ENCODE assay signal across 18 cellular contexts in genomic region chr10:103703941-103704919, GRCh38.
A peak's percentile ranks its signal among the peaks of the same experiment; 100 is the strongest.
DNase-seq lines count a peak whose midpoint lies in the region; ATAC-seq, FAIRE-seq and TF ChIP-seq lines count a peak whose summit lies in the region.
"Had no signal": no experiment of that assay in that cellular context is flagged by ENCODE, and none has a peak within 500 bp of the region (broad histone marks: within the 10 kb centered on the region; RNA-seq: fewer than 3 reads in every experiment).

No MANE protein-coding gene starts in this region.

- H3K36me3 Mint-ChIP-seq in activated T-cell treated with anti-CD3 and anti-CD28 coated beads, Interleukin-2, amount 50 U/mL, for 4 hours (ENCODE audit: insufficient read depth) = no peaks in the 10 kb centered on the region
- H3K36me3 Mint-ChIP-seq in activated T-cell treated with anti-CD3 and anti-CD28 coated beads, Interleukin-2, amount 50 U/mL, for 24 hours (ENCODE audit: low read depth) = no peaks in the 10 kb centered on the region
- H3K36me3 Mint-ChIP-seq in stimulated activated naive B cell treated with anti-CD40 and anti-IgM and Interleukin-4, amounts not matched to agents 10 μg/mL and 1 μg/mL and 100 μg/mL, for 72 hours = no peaks in the 10 kb centered on the region
- no peaks in the 10 kb centered on the region for H3K36me3 Mint-ChIP-seq in activated naive CD4-positive, alpha-beta T cell treated with anti-CD3 and anti-CD28 coated beads, Interleukin-2, amount 10 ng/mL, durations not matched to agents 7 days and 5 days

- no peaks in the 10 kb centered on the region for H3K27me3 Mint-ChIP-seq in activated T-cell treated with anti-CD3 and anti-CD28 coated beads, Interleukin-2, amount 50 U/mL, for 4 hours (ENCODE audit: low read depth)
- no peaks in the 10 kb centered on the region for H3K27me3 Mint-ChIP-seq in activated T-cell treated with anti-CD3 and anti-CD28 coated beads, Interleukin-2, amount 50 U/mL, for 24 hours
- no peaks in the 10 kb centered on the region for H3K27me3 Mint-ChIP-seq in stimulated activated naive B cell treated with anti-CD40 and anti-IgM and Interleukin-4, amounts not matched to agents 10 μg/mL and 1 μg/mL and 100 μg/mL, for 72 hours
- H3K27me3 Mint-ChIP-seq in activated naive CD4-positive, alpha-beta T cell treated with anti-CD3 and anti-CD28 coated beads, Interleukin-2, amount 10 ng/mL, durations not matched to agents 7 days and 5 days = peaks cover 18% of the 10 kb centered on the region

- no peak for DNase-seq in activated T-cell treated with anti-CD3 and anti-CD28 coated beads, Interleukin-2, amount 50 U/mL, for 4 hours
- no peak for DNase-seq in activated T-cell treated with anti-CD3 and anti-CD28 coated beads, Interleukin-2, amount 50 U/mL, for 24 hours
- DNase-seq in WERI-Rb-1 (peak; percentile 95), gastrocnemius medialis (no peak), HTR-8/SVneo (ENCODE audit: insufficient read length, low spot score) (no peak)
- no peak for DNase-seq in stimulated activated naive B cell treated with anti-CD40 and anti-IgM and Interleukin-4, amounts not matched to agents 10 μg/mL and 1 μg/mL and 100 μg/mL, for 72 hours
- no peak for DNase-seq in activated naive CD4-positive, alpha-beta T cell treated with anti-CD3 and anti-CD28 coated beads, Interleukin-2, amount 10 ng/mL, durations not matched to agents 7 days and 5 days
- DNase-seq: activated CD4-positive, alpha-beta T cell treated with anti-CD3 and anti-CD28 coated beads for 48 hours; activated naive CD4-positive, alpha-beta T cell treated with anti-CD3 and anti-CD28 coated beads, Interleukin-2, amount 50 U/mL, for 16 hours; foreskin fibroblast; HFFc6; hypothalamus; sigmoid colon; T1000 had no signal

- in situ Hi-C loops in gastrocnemius medialis (cut with MboI; ENCODE audit: low sequenced_read_pairs in 4 of 4) = no loop called here

- H3K27me3 ChIP-seq in WERI-Rb-1 (ENCODE audit: insufficient read depth, low read depth, severe bottlenecking) (no peaks in the 10 kb centered on the region), gastrocnemius medialis (no peaks in the 10 kb centered on the region)
- H3K27me3 ChIP-seq: pancreas, sigmoid colon had no signal

- H3K4me1 ChIP-seq in gastrocnemius medialis = no peaks in the 10 kb centered on the region
- H3K4me1 ChIP-seq: pancreas, sigmoid colon had no signal

- intact Hi-C loops in gastrocnemius medialis (cut with DNase I; ENCODE audit: low total_unique reads) = no loop called here

- H3K36me3 ChIP-seq in WERI-Rb-1 = no peaks in the 10 kb centered on the region
- H3K36me3 ChIP-seq in gastrocnemius medialis = no peaks in the 10 kb centered on the region
- H3K36me3 ChIP-seq: pancreas, sigmoid colon had no signal

- TF ChIP-seq CTCF in WERI-Rb-1 (IDR thresholded peaks at IDR 0.05; ENCODE audit: low read depth, low read length) (no peak), gastrocnemius medialis (IDR thresholded peaks at IDR 0.05 in 4 of 5, conservative IDR thresholded peaks at IDR 0.05 in 1 of 5) (no peak)

- FAIRE-seq in HTR-8/SVneo (lab: Jason Lieb, UNC) = no peak
- FAIRE-seq: colon, keratinocyte, pancreas had no signal

- no peaks in the 10 kb centered on the region for H3K4me1 Mint-ChIP-seq in activated T-cell treated with anti-CD3 and anti-CD28 coated beads, Interleukin-2, amount 50 U/mL, for 4 hours (ENCODE audit: low read depth)
- H3K4me1 Mint-ChIP-seq in activated T-cell treated with anti-CD3 and anti-CD28 coated beads, Interleukin-2, amount 50 U/mL, for 24 hours (ENCODE audit: low read depth) = no peaks in the 10 kb centered on the region
- no peaks in the 10 kb centered on the region for H3K4me1 Mint-ChIP-seq in stimulated activated naive B cell treated with anti-CD40 and anti-IgM and Interleukin-4, amounts not matched to agents 10 μg/mL and 1 μg/mL and 100 μg/mL, for 72 hours
- no peaks in the 10 kb centered on the region for H3K4me1 Mint-ChIP-seq in activated naive CD4-positive, alpha-beta T cell treated with anti-CD3 and anti-CD28 coated beads, Interleukin-2, amount 10 ng/mL, durations not matched to agents 7 days and 5 days

- H3K27ac ChIP-seq in WERI-Rb-1 (peak overlapping the region; percentile 6), gastrocnemius medialis (no peak overlapping the region)
- H3K27ac ChIP-seq: pancreas had no signal

- H3K9me3 ChIP-seq in WERI-Rb-1 (ENCODE audit: severe bottlenecking) (no peaks in the 10 kb centered on the region), gastrocnemius medialis (no peaks in the 10 kb centered on the region)
- H3K9me3 ChIP-seq: pancreas, sigmoid colon had no signal

- no peaks in the 10 kb centered on the region for H3K9me3 Mint-ChIP-seq in activated T-cell treated with anti-CD3 and anti-CD28 coated beads, Interleukin-2, amount 50 U/mL, for 4 hours
- no peaks in the 10 kb centered on the region for H3K9me3 Mint-ChIP-seq in activated T-cell treated with anti-CD3 and anti-CD28 coated beads, Interleukin-2, amount 50 U/mL, for 24 hours
- H3K9me3 Mint-ChIP-seq in stimulated activated naive B cell treated with anti-CD40 and anti-IgM and Interleukin-4, amounts not matched to agents 10 μg/mL and 1 μg/mL and 100 μg/mL, for 72 hours = no peaks in the 10 kb centered on the region
- H3K9me3 Mint-ChIP-seq in activated naive CD4-positive, alpha-beta T cell treated with anti-CD3 and anti-CD28 coated beads, Interleukin-2, amount 10 ng/mL, durations not matched to agents 7 days and 5 days = peaks cover 1% of the 10 kb centered on the region
- H3K9me3 Mint-ChIP-seq: HFFc6 had no signal

- ATAC-seq in activated T-cell treated with anti-CD3 and anti-CD28 coated beads, Interleukin-2, amount 50 U/mL, for 4 hours = peak; percentile 35 to 37
- ATAC-seq in HG03432 (IDR thresholded peaks at IDR 0.05; ENCODE audit: unreplicated experiment) (peak; percentile 60), gastrocnemius medialis (no peak)
- peak; percentile 45 to 74 for ATAC-seq in stimulated activated naive B cell treated with anti-CD40 and anti-IgM and Interleukin-4, amounts not matched to agents 10 μg/mL and 1 μg/mL and 100 μg/mL, for 72 hours (replicated peaks)
- ATAC-seq: pancreas had no signal

- H3K27ac Mint-ChIP-seq in activated T-cell treated with anti-CD3 and anti-CD28 coated beads, Interleukin-2, amount 50 U/mL, for 24 hours = no peak overlapping the region
- H3K27ac Mint-ChIP-seq in stimulated activated naive B cell treated with anti-CD40 and anti-IgM and Interleukin-4, amounts not matched to agents 10 μg/mL and 1 μg/mL and 100 μg/mL, for 72 hours = no peak overlapping the region
- H3K27ac Mint-ChIP-seq in activated naive CD4-positive, alpha-beta T cell treated with anti-CD3 and anti-CD28 coated beads, Interleukin-2, amount 10 ng/mL, durations not matched to agents 7 days and 5 days = no peak overlapping the region
- H3K27ac Mint-ChIP-seq: HFFc6 had no signal

- H3K4me3 ChIP-seq in WERI-Rb-1 (ENCODE audit: low read depth, low read length) (no peak overlapping the region), gastrocnemius medialis (no peak overlapping the region)
- H3K4me3 ChIP-seq: pancreas, sigmoid colon had no signal

- CTCF ChIA-PET in activated naive CD4-positive, alpha-beta T cell treated with anti-CD3 and anti-CD28 coated beads, Interleukin-2, amount 10 ng/mL, durations not matched to agents 7 days and 5 days (lab: Charles Lee) = interaction anchor here (0.6 to 2.4 kb wide), 3 partner anchors 8 to 169 kb away, joined by 3 to 11 read pairs (median 8); no protein-coding TSS in a partner anchor

- no peak overlapping the region for H3K4me3 Mint-ChIP-seq in activated T-cell treated with anti-CD3 and anti-CD28 coated beads, Interleukin-2, amount 50 U/mL, for 4 hours
- H3K4me3 Mint-ChIP-seq in activated T-cell treated with anti-CD3 and anti-CD28 coated beads, Interleukin-2, amount 50 U/mL, for 24 hours = no peak overlapping the region
- H3K4me3 Mint-ChIP-seq in stimulated activated naive B cell treated with anti-CD40 and anti-IgM and Interleukin-4, amounts not matched to agents 10 μg/mL and 1 μg/mL and 100 μg/mL, for 72 hours = no peak overlapping the region
- no peak overlapping the region for H3K4me3 Mint-ChIP-seq in activated naive CD4-positive, alpha-beta T cell treated with anti-CD3 and anti-CD28 coated beads, Interleukin-2, amount 10 ng/mL, durations not matched to agents 7 days and 5 days
- H3K4me3 Mint-ChIP-seq: HFFc6 had no signal

- TF ChIP-seq POLR2A in gastrocnemius medialis (IDR thresholded peaks at IDR 0.05) = no peak

Comparison
In these comparisons a context has a peak if more than half of its experiments do, and no peak if none do; other contexts are left out.
1. ATAC-seq: peak in activated T-cell treated with anti-CD3 and anti-CD28 coated beads, Interleukin-2, amount 50 U/mL, for 4 hours (2 of 2), HG03432 (single experiment) and stimulated activated naive B cell treated with anti-CD40 and anti-IgM and Interleukin-4, amounts not matched to agents 10 μg/mL and 1 μg/mL and 100 μg/mL, for 72 hours (2 of 2); none in gastrocnemius medialis (0 of 2).